In genomic region chr13:75761373-75761772, GRCh38 we compare ENCODE assay signal across 8 cellular contexts.
DNase-seq lines count a peak whose midpoint lies in the region; ATAC-seq, FAIRE-seq and TF ChIP-seq lines count a peak whose summit lies in the region.

No MANE protein-coding gene starts in this region.

- CTCF ChIA-PET in Calu3 (lab: Charles Lee): interaction anchor here (2.3 kb wide), 1 partner anchor 66 kb away, joined by 10 read pairs; no protein-coding TSS in a partner anchor
- CTCF ChIA-PET in GM12878 (lab: Yijun Ruan, JAX): interaction anchor here (0.6 to 4.9 kb wide), 15 partner anchors 17 to 713 kb away, joined by 3 to 55 read pairs (median 4); no protein-coding TSS in a partner anchor
- CTCF ChIA-PET in SK-N-SH (lab: Yijun Ruan, JAX): interaction anchor here (0.8 to 3.2 kb wide), 2 partner anchors 66 to 84 kb away, joined by 3 to 14 read pairs; no protein-coding TSS in a partner anchor

- FAIRE-seq in GM12878 (lab: Jason Lieb, UNC): no peak

- DNase-seq in Calu3 (no peak), GM12878 (ENCODE audit: low read depth, low spot score) (peak; percentile 25), DMS 273 treated with DMSO at 0.1 percent for 48 hours (lab: John Stamatoyannopoulos, UW) (no peak), SK-N-SH (no peak)
- peak in 4 of 10 donors; percentile 5 to 45 (median 42) for DNase-seq in naive thymus-derived CD8-positive, alpha-beta T cell
- DNase-seq in activated effector memory CD4-positive, alpha-beta T cell treated with Interleukin-2 at 50 U/mL for 16 hours: no peak

- H3K9me2 ChIP-seq in SK-N-SH: no peaks in the 10 kb centered on the region

- peak overlapping the region; percentile 72 for H3K4me2 ChIP-seq in GM12878 (ENCODE audit: control insufficient read depth, insufficient read depth)
- H3K4me2 ChIP-seq in SK-N-SH: no peak overlapping the region

- TF ChIP-seq POLR2A in GM12878 (IDR thresholded peaks at IDR 0.05; ENCODE audit: low read depth, low read length): no peak

- H3K9me3 Mint-ChIP-seq in Calu3 (ENCODE audit: low read depth, unreplicated experiment): no peaks in the 10 kb centered on the region
- no peaks in the 10 kb centered on the region for H3K9me3 Mint-ChIP-seq in naive thymus-derived CD8-positive, alpha-beta T cell

- H3K27ac ChIP-seq in GM12878 (ENCODE audit: control insufficient read depth, insufficient read depth): peak overlapping the region; percentile 93
- no peak overlapping the region for H3K27ac ChIP-seq in SK-N-SH (ENCODE audit: low read depth in 2 of 2, low read length in 1 of 2)

- TF ChIP-seq RAD21 in GM12878 (IDR thresholded peaks at IDR 0.05; ENCODE audit: insufficient read depth, low read depth, low read length): no peak
- TF ChIP-seq RAD21 in SK-N-SH (IDR thresholded peaks at IDR 0.05; ENCODE audit: low read length): no peak

- in situ Hi-C loops in GM12878 (cut with MboI): no loop called here

- H3K36me3 ChIP-seq in GM12878 (ENCODE audit: control insufficient read depth in 2 of 2, insufficient read depth in 2 of 2, low read length in 1 of 2) (no peaks in the 10 kb centered on the region; a peak in 1 of 4 replicates), SK-N-SH (replicated peaks in 1 of 2; ENCODE audit: control insufficient read depth in 1 of 2, insufficient read depth in 2 of 2, low read length in 1 of 2) (peaks cover 17 to 52% of the 10 kb centered on the region in 2 experiments)

- intact Hi-C loops in Calu3 (cut with micrococcal nuclease; ENCODE audit: unreplicated experiment): loop anchor here (2.0 to 10.0 kb wide), 4 partner anchors 36 to 73 kb away; no protein-coding TSS in a partner anchor
- intact Hi-C loops in GM12878 (cut with micrococcal nuclease; ENCODE audit: unreplicated experiment): no loop called here

- peaks cover 5% of the 10 kb centered on the region; the same call in 1 of the 2 replicates for H3K79me2 ChIP-seq in GM12878 (ENCODE audit: control insufficient read depth, insufficient read depth, low read length)
- H3K79me2 ChIP-seq in SK-N-SH (ENCODE audit: insufficient read depth): peaks cover 100% of the 10 kb centered on the region

- 27% methylated on average over 3 of the region's 3 CpGs for WGBS in GM12878 (ENCODE audit: insufficient coverage, insufficient replicate concordance, low lambda C conversion rate, missing lambda C conversion rate)
- WGBS in SK-N-SH (ENCODE audit: low lambda C conversion rate): 70% methylated on average over 3 of the region's 3 CpGs

- H2AFZ ChIP-seq in GM12878 (ENCODE audit: control insufficient read depth, low read depth, low read length) (peak overlapping the region; percentile 15; the same call in 1 of the 2 replicates), SK-N-SH (ENCODE audit: low read depth) (no peak overlapping the region)

- H3K9me3 ChIP-seq in GM12878 (replicated peaks; ENCODE audit: control insufficient read depth, insufficient read depth, low read length) (peaks cover 7% of the 10 kb centered on the region), SK-N-SH (no peaks in the 10 kb centered on the region)

- no peak for TF ChIP-seq CTCF in Calu3 (IDR thresholded peaks at IDR 0.05; ENCODE audit: unreplicated experiment)
- no peak for TF ChIP-seq CTCF in GM12878 (IDR thresholded peaks at IDR 0.05 in 2 of 3, conservative IDR thresholded peaks at IDR 0.05 in 1 of 3; ENCODE audit: control insufficient read depth in 2 of 3, extremely low read depth in 1 of 3, insufficient read depth in 1 of 3, low read depth in 3 of 3, low read length in 3 of 3)
- no peak for TF ChIP-seq CTCF in SK-N-SH (IDR thresholded peaks at IDR 0.05)

- POLR2A ChIA-PET in GM12878 (lab: Charles Lee): interaction anchor here (1.0 to 1.5 kb wide), 6 partner anchors 13 to 404 kb away, joined by 3 to 4 read pairs (median 4); no protein-coding TSS in a partner anchor
- POLR2A ChIA-PET in naive thymus-derived CD8-positive, alpha-beta T cell (lab: Charles Lee): interaction anchor here (0.6 to 5.6 kb wide), 6 partner anchors 10 to 1265 kb away, joined by 3 to 39 read pairs (median 8); partner anchors contain the start of genes CLN5 and FBXL3
- POLR2A ChIA-PET in SK-N-SH (lab: Yijun Ruan, JAX): no interaction called here

- peaks cover 8% of the 10 kb centered on the region for H3K4me1 Mint-ChIP-seq in Calu3 (ENCODE audit: low read depth, unreplicated experiment)
- peaks cover 32 to 85% (median 58%) of the 10 kb centered on the region in 4 donors for H3K4me1 Mint-ChIP-seq in naive thymus-derived CD8-positive, alpha-beta T cell

- H3F3A ChIP-seq in SK-N-SH (replicated peaks; ENCODE audit: insufficient read depth): peaks cover 35% of the 10 kb centered on the region

- H4K20me1 ChIP-seq in GM12878 (ENCODE audit: control insufficient read depth, insufficient read depth) (no peaks in the 10 kb centered on the region), SK-N-SH (ENCODE audit: insufficient read depth) (peaks cover 92% of the 10 kb centered on the region)

- H3K27me3 Mint-ChIP-seq in Calu3 (ENCODE audit: unreplicated experiment): no peaks in the 10 kb centered on the region
- no peaks in the 10 kb centered on the region for H3K27me3 Mint-ChIP-seq in naive thymus-derived CD8-positive, alpha-beta T cell

- H3K4me1 ChIP-seq in GM12878 (ENCODE audit: control insufficient read depth, insufficient read depth, low read length) (peaks cover 15% of the 10 kb centered on the region), SK-N-SH (ENCODE audit: control insufficient read depth in 1 of 2, insufficient read depth in 2 of 2, low read depth in 1 of 2, low read length in 1 of 2) (peaks cover 6 to 8% of the 10 kb centered on the region in 2 experiments; a peak in 3 of 4 replicates)

- no TSS peak for BruUV-seq in Calu3 (replicated peaks; lab: Mats Ljungman, UMichigan)
- no TSS peak for BruUV-seq in GM12878 (replicated peaks; lab: Mats Ljungman, UMichigan)

- RAD21 ChIA-PET in GM12878 (lab: Charles Lee; ENCODE audit: unreplicated experiment): interaction anchor here (0.8 to 5.6 kb wide), 20 partner anchors 15 to 113 kb away, joined by 3 to 72 read pairs (median 4); no protein-coding TSS in a partner anchor

- peaks cover 41% of the 10 kb centered on the region for H3K36me3 Mint-ChIP-seq in Calu3 (ENCODE audit: insufficient read depth, unreplicated experiment)
- peaks cover 0 to 3% (median 2%) of the 10 kb centered on the region in 3 donors for H3K36me3 Mint-ChIP-seq in naive thymus-derived CD8-positive, alpha-beta T cell

- peak overlapping the region; percentile 72 for H3K4me3 Mint-ChIP-seq in Calu3 (ENCODE audit: low read depth, unreplicated experiment)
- peak overlapping the region; percentile 83 to 92 (median 88) for H3K4me3 Mint-ChIP-seq in naive thymus-derived CD8-positive, alpha-beta T cell

- H3K4me3 ChIP-seq in GM12878 (no peak overlapping the region), SK-N-SH (ENCODE audit: low read depth in 2 of 2, low read length in 1 of 2) (no peak overlapping the region)

- peak overlapping the region; percentile 18 for H3K9ac ChIP-seq in GM12878 (ENCODE audit: control insufficient read depth, insufficient read depth, low read length)
- H3K9ac ChIP-seq in SK-N-SH: no peak overlapping the region

- SMC1A ChIA-PET in GM12878 (lab: Charles Lee; ENCODE audit: uncharacterized antibody, unreplicated experiment): interaction anchor here (0.7 to 7.5 kb wide), 27 partner anchors 9 to 404 kb away, joined by 3 to 82 read pairs (median 4); no protein-coding TSS in a partner anchor

- H3K27me3 ChIP-seq in GM12878 (replicated peaks in 1 of 2; ENCODE audit: control insufficient read depth in 2 of 2, insufficient read depth in 2 of 2, low read length in 1 of 2) (no peaks in the 10 kb centered on the region), SK-N-SH (ENCODE audit: insufficient read depth) (no peaks in the 10 kb centered on the region)

- ATAC-seq in HG03103 (IDR thresholded peaks at IDR 0.05; ENCODE audit: low read depth, unreplicated experiment): peak; percentile 32
- peak; percentile 67 for ATAC-seq in GM12878
- peak in 1 of 2 donors; percentile 14 for ATAC-seq in naive thymus-derived CD8-positive, alpha-beta T cell
- no peak for ATAC-seq in HG03520 (IDR thresholded peaks at IDR 0.05; ENCODE audit: unreplicated experiment)

- peak overlapping the region; percentile 94 for H3K27ac Mint-ChIP-seq in Calu3 (ENCODE audit: unreplicated experiment)
- peak overlapping the region; percentile 57 to 99 (median 95) for H3K27ac Mint-ChIP-seq in naive thymus-derived CD8-positive, alpha-beta T cell

- peak in 1 of 2 experiments; percentile 58; a peak in 1 of 4 replicates for TF ChIP-seq EP300 in GM12878 (IDR thresholded peaks at IDR 0.05; ENCODE audit: borderline replicate concordance in 1 of 2, control insufficient read depth in 1 of 2, low read depth in 2 of 2, low read length in 2 of 2)
- no peak for TF ChIP-seq EP300 in SK-N-SH (IDR thresholded peaks at IDR 0.05; ENCODE audit: borderline replicate concordance in 1 of 2, low read depth in 1 of 2, low read length in 1 of 2)

TF ChIP-seq in GM12878, 131 proteins besides CTCF, POLR2A, EP300 and RAD21 (continues in another document):
- no peak for TF ChIP-seq E2F4 (IDR thresholded peaks at IDR 0.05; ENCODE audit: low read depth, low read length)

TF ChIP-seq in SK-N-SH, 30 proteins besides CTCF, POLR2A, EP300 and RAD21 (continues in another document):
- TF ChIP-seq FOXJ3 (CRISPR knock-in tag; IDR thresholded peaks at IDR 0.05) (no peak), IRF3 (IDR thresholded peaks at IDR 0.05; ENCODE audit: low read depth, low read length) (no peak), RFX5 (IDR thresholded peaks at IDR 0.05; ENCODE audit: low read length) (no peak), NRF1 (IDR thresholded peaks at IDR 0.05; ENCODE audit: low read depth, low read length) (no peak), GATA2 (CRISPR knock-in tag; IDR thresholded peaks at IDR 0.05) (no peak), JUND (IDR thresholded peaks at IDR 0.05) (no peak), RCOR1 (IDR thresholded peaks at IDR 0.05; ENCODE audit: low read length) (no peak), SIN3A (IDR thresholded peaks at IDR 0.05; ENCODE audit: borderline replicate concordance, low read depth, low read length) (no peak), NFIC (IDR thresholded peaks at IDR 0.05; ENCODE audit: borderline replicate concordance) (no peak), FOXM1 (IDR thresholded peaks at IDR 0.05; ENCODE audit: low read depth) (no peak), MAX (IDR thresholded peaks at IDR 0.05; ENCODE audit: low read depth) (no peak), TEAD4 (IDR thresholded peaks at IDR 0.05; ENCODE audit: borderline replicate concordance, insufficient read depth) (no peak)
